8 cellular contexts compared by ENCODE assay signal in the genomic region with DNA sequence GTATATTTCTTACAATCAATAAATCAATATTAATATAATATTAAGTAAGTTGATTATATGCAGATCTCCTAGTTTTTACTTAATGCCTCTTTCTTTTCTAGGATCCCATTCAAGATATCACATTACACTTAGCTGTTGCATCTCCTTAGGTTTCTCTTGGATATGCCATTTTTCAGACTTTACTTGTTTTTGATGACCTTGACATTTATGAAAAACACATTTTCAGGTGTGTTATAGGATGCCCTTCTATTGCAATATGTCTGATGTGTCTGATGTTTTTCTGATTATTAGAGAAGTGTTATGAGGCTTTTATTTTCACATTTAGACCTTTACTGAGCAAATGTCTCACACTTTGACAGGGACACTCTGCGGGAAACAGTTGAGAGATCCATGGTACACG.
"Had no signal": no experiment of that assay in that cellular context is flagged by ENCODE, and none has a peak within 500 bp of the region (broad histone marks: within the 10 kb centered on the region; RNA-seq: fewer than 3 reads in every experiment).

No MANE protein-coding gene starts in this region.

- ATAC-seq: GM12878 had no signal

- FAIRE-seq: G401.6, GM12878, GM12891, GM12892, GM18507, GM19239 had no signal

- H3K4me3 ChIP-seq: GM12878 had no signal

- DNase-seq: GDM1, GF-D8 had no signal
